25 cellular contexts compared by ENCODE assay signal in the genomic region with DNA sequence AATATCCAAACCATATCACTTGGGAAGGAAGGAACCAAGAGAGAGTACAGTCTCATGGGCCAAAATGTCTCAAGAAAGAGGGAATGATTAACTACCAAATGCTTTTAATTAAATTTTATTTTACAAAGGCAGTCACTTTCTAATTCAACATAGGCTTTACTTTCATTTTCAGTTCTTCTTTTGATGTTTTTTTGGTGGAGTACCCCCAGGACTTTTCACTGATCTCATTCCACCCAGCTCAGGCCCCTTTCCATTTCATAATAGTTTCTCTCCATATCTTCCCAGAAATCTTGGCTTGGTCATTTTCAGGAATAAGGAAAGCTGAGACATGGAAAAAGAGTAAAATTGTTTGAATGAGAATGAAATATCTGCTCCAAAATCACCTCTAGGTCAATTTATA. TPM values are rescaled to one million over a fixed set of nuclear protein-coding genes. Genes with fewer than 3 reads are reported as not detected.
DNase-seq lines count a peak whose midpoint lies in the region; ATAC-seq and TF ChIP-seq lines count a peak whose summit lies in the region.
"Had no signal": no experiment of that assay in that cellular context is flagged by ENCODE, and none has a peak within 500 bp of the region (broad histone marks: within the 10 kb centered on the region; RNA-seq: fewer than 3 reads in every experiment).

No MANE protein-coding gene starts in this region.

- no peak overlapping the region for H3K4me3 ChIP-seq in CD8-positive, alpha-beta T cell (ENCODE audit: low read depth, low read length)
- H3K4me3 ChIP-seq: body of pancreas, coronary artery, stomach, upper lobe of right lung had no signal

- H3K9me3 ChIP-seq in CD8-positive, alpha-beta T cell (ENCODE audit: low read length): no peaks in the 10 kb centered on the region
- no peaks in the 10 kb centered on the region for H3K9me3 ChIP-seq in T-helper 17 cell (ENCODE audit: control insufficient read depth, low read length, poor library complexity, severe bottlenecking)
- H3K9me3 ChIP-seq: body of pancreas, upper lobe of right lung had no signal

- no peak for TF ChIP-seq CTCF in CD8-positive, alpha-beta T cell (IDR thresholded peaks at IDR 0.05)

- CTCF ChIA-PET in CD8-positive, alpha-beta T cell (lab: Charles Lee): interaction anchor here (0.7 to 15.8 kb wide), 8 partner anchors 9 to 220 kb away, joined by 3 to 279 read pairs (median 5); no protein-coding TSS in a partner anchor

- peaks cover 38% of the 10 kb centered on the region for H3K4me1 Mint-ChIP-seq in T-helper 2 cell treated with Interferon-gamma antibody and Interleukin-4, amounts not matched to agents 5 μg/mL and 100 μg/mL, for 36 hours (ENCODE audit: low read depth)
- H3K4me1 Mint-ChIP-seq in CD8-positive, alpha-beta T cell (ENCODE audit: low read depth): peaks cover 36% of the 10 kb centered on the region
- peaks cover 25% of the 10 kb centered on the region for H3K4me1 Mint-ChIP-seq in T-helper 17 cell
- peaks cover 63 to 76% of the 10 kb centered on the region in 2 donors for H3K4me1 Mint-ChIP-seq in immature natural killer cell

- peaks cover 38% of the 10 kb centered on the region for H3K36me3 Mint-ChIP-seq in T-helper 2 cell treated with Interferon-gamma antibody and Interleukin-4, amounts not matched to agents 5 μg/mL and 100 μg/mL, for 36 hours (ENCODE audit: low read depth)
- peaks cover 19% of the 10 kb centered on the region for H3K36me3 Mint-ChIP-seq in CD8-positive, alpha-beta T cell
- H3K36me3 Mint-ChIP-seq in T-helper 17 cell (ENCODE audit: low read depth) (peaks cover 6% of the 10 kb centered on the region), immature natural killer cell (peaks cover 12 to 42% (median 35%) of the 10 kb centered on the region in 3 donors)

- H3K36me3 ChIP-seq in CD8-positive, alpha-beta T cell (ENCODE audit: insufficient read depth, low read length): no peaks in the 10 kb centered on the region
- H3K36me3 ChIP-seq: stomach, upper lobe of right lung had no signal

- H3K4me1 ChIP-seq in CD8-positive, alpha-beta T cell (ENCODE audit: insufficient read depth, low read length): peaks cover 12% of the 10 kb centered on the region
- H3K4me1 ChIP-seq: body of pancreas, stomach, upper lobe of right lung had no signal

- no peak overlapping the region for H3K27ac ChIP-seq in CD8-positive, alpha-beta T cell (ENCODE audit: low read depth, low read length)
- H3K27ac ChIP-seq: body of pancreas, coronary artery, stomach, upper lobe of right lung had no signal

- POLR2A ChIA-PET in CD8-positive, alpha-beta T cell (lab: Charles Lee): interaction anchor here (1.4 to 2.3 kb wide), 3 partner anchors 10 to 105 kb away, joined by 3 to 7 read pairs (median 4); no protein-coding TSS in a partner anchor

- intact Hi-C loops in CD8-positive, alpha-beta T cell (cut with DNase I, micrococcal nuclease): loop anchor here in 1 of 2 experiments (2.0 kb wide), 1 partner anchor 15 kb away; no protein-coding TSS in a partner anchor

- DNase-seq in T-helper 2 cell treated with Interferon-gamma antibody and Interleukin-4, amounts not matched to agents 5 μg/mL and 100 μg/mL, for 36 hours (ENCODE audit: low spot score): no peak
- DNase-seq in T-helper 2 cell (no peak), T-helper 17 cell (no peak), immature natural killer cell (no peak), SW 1271 (lab: John Stamatoyannopoulos, UW) (no peak)
- DNase-seq in CD8-positive, alpha-beta T cell: no peak
- DNase-seq: activated CD4-positive, alpha-beta T cell treated with anti-CD3 and anti-CD28 coated beads, Interleukin-2, amount 50 U/mL, for 1 hour; activated effector memory CD4-positive, alpha-beta T cell treated with anti-CD3 and anti-CD28 coated beads, Interleukin-2, amount 50 U/mL, for 16 hours; body of pancreas; DMS79 treated with DMSO at 0.1 percent for 48 hours; HCEC 1CT; NCI-H1694; NCI-H345; nucleus accumbens; SHP77; stimulated activated CD4-positive, alpha-beta T cell treated with anti-CD3 and anti-CD28 coated beads, Interleukin-15, amount 100 ng/mL, for 24 hours; stomach; upper lobe of right lung had no signal

- H3K27me3 ChIP-seq in CD8-positive, alpha-beta T cell (ENCODE audit: insufficient read depth, low read length): no peaks in the 10 kb centered on the region
- H3K27me3 ChIP-seq: body of pancreas, stomach, upper lobe of right lung had no signal

- peaks cover 60% of the 10 kb centered on the region for H3K9me3 Mint-ChIP-seq in T-helper 2 cell treated with Interferon-gamma antibody and Interleukin-4, amounts not matched to agents 5 μg/mL and 100 μg/mL, for 36 hours
- H3K9me3 Mint-ChIP-seq in CD8-positive, alpha-beta T cell: peaks cover 8% of the 10 kb centered on the region
- H3K9me3 Mint-ChIP-seq in immature natural killer cell: peaks cover 23 to 52% (median 35%) of the 10 kb centered on the region in 6 donors

- no peaks in the 10 kb centered on the region for H3K27me3 Mint-ChIP-seq in T-helper 2 cell treated with Interferon-gamma antibody and Interleukin-4, amounts not matched to agents 5 μg/mL and 100 μg/mL, for 36 hours (ENCODE audit: low read depth)
- no peaks in the 10 kb centered on the region for H3K27me3 Mint-ChIP-seq in CD8-positive, alpha-beta T cell (ENCODE audit: low read depth)
- H3K27me3 Mint-ChIP-seq in T-helper 17 cell: no peaks in the 10 kb centered on the region
- H3K27me3 Mint-ChIP-seq in immature natural killer cell (ENCODE audit: low read depth in 3 of 3): peaks cover 9 to 14% (median 14%) of the 10 kb centered on the region in 3 donors

- H3K27ac Mint-ChIP-seq in T-helper 2 cell treated with Interferon-gamma antibody and Interleukin-4, amounts not matched to agents 5 μg/mL and 100 μg/mL, for 36 hours: peak overlapping the region; percentile 2
- H3K27ac Mint-ChIP-seq in CD8-positive, alpha-beta T cell: peak overlapping the region; percentile 69
- H3K27ac Mint-ChIP-seq in T-helper 17 cell (peak overlapping the region; percentile 39), immature natural killer cell (peak overlapping the region; percentile 65 to 88 (median 76))

- peak; percentile 42 for ATAC-seq in CD8-positive, alpha-beta T cell
- no peak for ATAC-seq in T-helper 17 cell
- no peak for ATAC-seq in GM21515 (IDR thresholded peaks at IDR 0.05; ENCODE audit: unreplicated experiment)
- ATAC-seq in HG03135 (IDR thresholded peaks at IDR 0.05; ENCODE audit: unreplicated experiment): no peak
- ATAC-seq: body of pancreas, left lobe of liver, upper lobe of right lung had no signal

- H3K4me3 Mint-ChIP-seq in T-helper 2 cell treated with Interferon-gamma antibody and Interleukin-4, amounts not matched to agents 5 μg/mL and 100 μg/mL, for 36 hours: peak overlapping the region; percentile 18
- H3K4me3 Mint-ChIP-seq in CD8-positive, alpha-beta T cell: peak overlapping the region; percentile 65
- H3K4me3 Mint-ChIP-seq in T-helper 17 cell: peak overlapping the region; percentile 42
- peak overlapping the region; percentile 54 to 78 (median 60) for H3K4me3 Mint-ChIP-seq in immature natural killer cell

RNA-seq across cellular contexts. Expression of a gene that starts 5.1 kb away (rescaled TPM):
- 10 to 100 TPM; 13.3 to 14.8 TPM for total RNA-seq in CD8-positive, alpha-beta T cell
- total RNA-seq in T-helper 17 cell: 1 to 10 TPM; 3.1 to 3.9 TPM
- 100 to 1,000 TPM; 316 to 379 (median 359) TPM for polyA plus RNA-seq in immature natural killer cell
- total RNA-seq: endothelial cell of umbilical vein, fibroblast of villous mesenchyme had no signal
- polyA plus RNA-seq: endothelial cell of umbilical vein had no signal

RNA-seq across cellular contexts. Expression of a gene that starts 22.3 kb away (rescaled TPM):
- total RNA-seq in CD8-positive, alpha-beta T cell: 100 to 1,000 TPM; 397 to 399 TPM
- total RNA-seq in T-helper 17 cell: 100 to 1,000 TPM; 386 to 387 TPM
- 100 to 1,000 TPM; 202 to 229 (median 205) TPM for polyA plus RNA-seq in immature natural killer cell
- total RNA-seq: endothelial cell of umbilical vein, fibroblast of villous mesenchyme, HT1080 had no signal
- polyA plus RNA-seq: endothelial cell of umbilical vein had no signal

Comparison
In these comparisons a context has a peak if more than half of its experiments do, and no peak if none do; other contexts are left out.
1. H3K27ac Mint-ChIP-seq: peak in every context shown above with its lines; median percentile 76 in immature natural killer cell; 69 in CD8-positive, alpha-beta T cell; 39 in T-helper 17 cell; 2 in T-helper 2 cell treated with Interferon-gamma antibody and Interleukin-4, amounts not matched to agents 5 μg/mL and 100 μg/mL, for 36 hours.